In genomic region chr2:143075711-143076110, GRCh38 we compare ENCODE assay signal across 8 cellular contexts. TPM values are rescaled to one million over a fixed set of nuclear protein-coding genes. Genes with fewer than 3 reads are reported as not detected.
"Had no signal": no experiment of that assay in that cellular context is flagged by ENCODE, and none has a peak within 500 bp of the region (broad histone marks: within the 10 kb centered on the region; RNA-seq: fewer than 3 reads in every experiment).

No MANE protein-coding gene starts in this region.

- ATAC-seq: GM23338 had no signal

- H3K4me1 Mint-ChIP-seq: GM23338, H9 had no signal

- H3K4me2 ChIP-seq: GM23338 had no signal

- H3K9me3 Mint-ChIP-seq: IgD-negative memory B cell had no signal

- H2AFZ ChIP-seq: GM23338 had no signal

- DNase-seq: H9, HCEC 1CT, HFFc6, KG1 had no signal

- H3K36me3 Mint-ChIP-seq: IgD-negative memory B cell had no signal

- H3K27me3 Mint-ChIP-seq: IgD-negative memory B cell had no signal

- H3K4me3 ChIP-seq: GM23338 had no signal

- H3K27ac Mint-ChIP-seq: GM23338, H9, HFFc6, IgD-negative memory B cell had no signal

- H3K4me3 Mint-ChIP-seq: GM23338, H9, HFFc6, IgD-negative memory B cell had no signal

RNA-seq across cellular contexts. Expression of gene ARHGAP15, which starts 53.5 kb away (rescaled TPM):
- total RNA-seq: GM23338, H1, H9, HFFc6, HT-29 had no signal
- polyA plus RNA-seq: H1 had no signal
